ENCODE assay signal across 24 cellular contexts in genomic region chr7:55152490-55152889, GRCh38.
DNase-seq lines count a peak whose midpoint lies in the region; ATAC-seq and TF ChIP-seq lines count a peak whose summit lies in the region.
"Had no signal": no experiment of that assay in that cellular context is flagged by ENCODE, and none has a peak within 500 bp of the region (broad histone marks: within the 10 kb centered on the region; RNA-seq: fewer than 3 reads in every experiment).

No MANE protein-coding gene starts in this region.

- H3K36me3 Mint-ChIP-seq in HFFc6 (ENCODE audit: low read depth) = peaks cover 50% of the 10 kb centered on the region
- H3K36me3 Mint-ChIP-seq: CD8-positive, alpha-beta memory T cell had no signal

- no peaks in the 10 kb centered on the region for H3F3A ChIP-seq in DOHH2 (ENCODE audit: control insufficient read depth, insufficient read depth)

- H3K27me3 ChIP-seq in DOHH2 (ENCODE audit: control insufficient read depth, low read length) = no peaks in the 10 kb centered on the region
- H3K27me3 ChIP-seq in skeletal muscle tissue (ENCODE audit: control insufficient read depth in 3 of 3, insufficient read depth in 3 of 3, low read length in 3 of 3) = no peaks in the 10 kb centered on the region
- H3K27me3 ChIP-seq: Peyer's patch had no signal

- H4K20me1 ChIP-seq in DOHH2 (ENCODE audit: control insufficient read depth, insufficient read depth, low read depth, low read length) = no peaks in the 10 kb centered on the region

- no peaks in the 10 kb centered on the region for H3K36me3 ChIP-seq in DOHH2 (ENCODE audit: control insufficient read depth, low read length)
- H3K36me3 ChIP-seq in skeletal muscle tissue (ENCODE audit: control insufficient read depth in 3 of 3, insufficient read depth in 3 of 3, low read length in 3 of 3) = peaks cover 4 to 44% (median 19%) of the 10 kb centered on the region in 3 donors

- no peak overlapping the region for H3K9ac ChIP-seq in skeletal muscle tissue (ENCODE audit: low read depth in 1 of 3, low read length in 3 of 3)

- H3K9me3 Mint-ChIP-seq in HFFc6 = no peaks in the 10 kb centered on the region
- H3K9me3 Mint-ChIP-seq: T-helper 1 cell treated with Interleukin-12 subunit alpha and Interleukin-12 subunit beta and Interleukin-4 antibody, amounts not matched to agents 30 μg/mL and 1 μg/mL, for 36 hours had no signal

- peaks cover 11% of the 10 kb centered on the region for H3K27me3 Mint-ChIP-seq in HFFc6 (ENCODE audit: insufficient read depth)

- DNase-seq in HFFc6 (no peak), NCI-H2107 treated with DMSO at 0.1 percent for 48 hours (lab: John Stamatoyannopoulos, UW; ENCODE audit: unreplicated experiment) (no peak), mucosa of gallbladder (ENCODE audit: low spot score) (no peak), NCI-H2081 treated with DMSO at 0.1 percent for 48 hours (lab: John Stamatoyannopoulos, UW) (no peak)
- DNase-seq: ACHN; Calu3; CD8-positive, alpha-beta memory T cell; DMS53; GOT3; KG1; NCI-H1105; NCI-H146; NCI-H2029 treated with DMSO at 0.1 percent for 48 hours; NCI-H2171 treated with DMSO at 0.1 percent for 48 hours; NCI-H524 treated with DMSO at 0.1 percent for 48 hours; NCI-H82; Peyer's patch had no signal

- peaks cover 43% of the 10 kb centered on the region for H3K4me1 ChIP-seq in DOHH2 (ENCODE audit: control insufficient read depth, low read length)
- H3K4me1 ChIP-seq in skeletal muscle tissue (ENCODE audit: control insufficient read depth in 3 of 3, insufficient read depth in 3 of 3, low read length in 3 of 3) = peaks cover 19 to 23% (median 22%) of the 10 kb centered on the region in 3 donors
- H3K4me1 ChIP-seq: Peyer's patch had no signal

- H3K27ac Mint-ChIP-seq in HFFc6 = peak overlapping the region; percentile 40; the same call in 1 of the 2 replicates
- H3K27ac Mint-ChIP-seq: T-helper 1 cell treated with Interleukin-12 subunit alpha and Interleukin-12 subunit beta and Interleukin-4 antibody, amounts not matched to agents 30 μg/mL and 1 μg/mL, for 36 hours had no signal

- H3K4me3 ChIP-seq in DOHH2 (ENCODE audit: low read length) (no peak overlapping the region), skeletal muscle tissue (ENCODE audit: low read length in 3 of 3) (no peak overlapping the region)
- H3K4me3 ChIP-seq: Peyer's patch had no signal

- H3K4me2 ChIP-seq in DOHH2 (ENCODE audit: low read length) = peak overlapping the region; percentile 19; the same call in 1 of the 2 replicates

- 0 out of 2 replicates have a peak, but pooled peaks have one; percentile 21 for TF ChIP-seq POLR2A in Raji (IDR thresholded peaks at IDR 0.05; ENCODE audit: insufficient read depth, low read depth, low read length)

- no peaks in the 10 kb centered on the region for H3K9me3 ChIP-seq in DOHH2 (ENCODE audit: control insufficient read depth, insufficient read depth, low read length)
- H3K9me3 ChIP-seq in skeletal muscle tissue (ENCODE audit: control insufficient read depth in 3 of 3, low read length in 3 of 3) = no peaks in the 10 kb centered on the region
- H3K9me3 ChIP-seq: Peyer's patch had no signal

- ATAC-seq in GM19324 (IDR thresholded peaks at IDR 0.05; ENCODE audit: low FRiP score, unreplicated experiment) = no peak
- ATAC-seq: Right ventricle myocardium inferior had no signal

- H3K79me2 ChIP-seq in DOHH2 (ENCODE audit: control insufficient read depth, low read length) = no peaks in the 10 kb centered on the region

- H3K4me3 Mint-ChIP-seq in HFFc6 = no peak overlapping the region
- H3K4me3 Mint-ChIP-seq: CD8-positive, alpha-beta memory T cell; T-helper 1 cell treated with Interleukin-12 subunit alpha and Interleukin-12 subunit beta and Interleukin-4 antibody, amounts not matched to agents 30 μg/mL and 1 μg/mL, for 36 hours had no signal

- peaks cover 25% of the 10 kb centered on the region for H3K4me1 Mint-ChIP-seq in HFFc6 (ENCODE audit: low read depth)
- H3K4me1 Mint-ChIP-seq: CD8-positive, alpha-beta memory T cell had no signal

- no peak overlapping the region for H3K27ac ChIP-seq in DOHH2 (ENCODE audit: low read depth, low read length)
- H3K27ac ChIP-seq in skeletal muscle tissue (ENCODE audit: low read depth, low read length) = peak overlapping the region; percentile 82
- H3K27ac ChIP-seq: C4-2B, Peyer's patch had no signal

- no peaks in the 10 kb centered on the region for H3K9me2 ChIP-seq in DOHH2 (replicated peaks; ENCODE audit: control insufficient read depth, low read length)

- no peak for TF ChIP-seq CTCF in DOHH2 (IDR thresholded peaks at IDR 0.05; ENCODE audit: low read depth, low read length, poor library complexity, severe bottlenecking)
- no peak for TF ChIP-seq CTCF in HFFc6 (IDR thresholded peaks at IDR 0.05)
